ENCODE assay signal across 33 cellular contexts in the genomic region with DNA sequence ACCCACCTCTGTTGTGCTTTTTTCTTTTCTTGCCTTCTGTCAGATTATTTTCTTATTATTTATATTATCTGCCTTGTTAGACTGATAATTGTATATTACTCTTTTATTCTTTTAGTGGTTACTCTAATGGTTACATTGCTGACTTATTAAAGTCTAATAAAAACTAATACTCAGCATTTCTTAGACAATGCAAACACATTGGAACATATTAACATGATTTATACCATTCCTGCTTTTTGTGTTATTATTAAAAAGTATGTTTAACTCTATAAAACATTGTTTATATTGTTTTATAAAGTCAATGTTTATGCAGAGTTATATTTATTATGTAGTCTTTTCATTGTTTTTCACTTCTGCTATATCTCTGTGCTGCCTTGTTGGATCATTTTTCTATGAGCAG.
"Had no signal": no experiment of that assay in that cellular context is flagged by ENCODE, and none has a peak within 500 bp of the region (broad histone marks: within the 10 kb centered on the region; RNA-seq: fewer than 3 reads in every experiment).

No MANE protein-coding gene starts in this region.

- DNase-seq: activated CD4-positive, alpha-beta T cell treated with anti-CD3 and anti-CD28 coated beads for 1 hour; activated CD4-positive, alpha-beta T cell treated with anti-CD3 and anti-CD28 coated beads for 48 hours; activated CD4-positive, alpha-beta T cell treated with anti-CD3 and anti-CD28 coated beads, Interleukin-2, amount 50 U/mL, for 4 hours; activated CD4-positive, CD25-positive, alpha-beta regulatory T cell; activated CD8-positive, alpha-beta T cell treated with anti-CD3 and anti-CD28 coated beads for 36 hours; activated effector memory CD4-positive, alpha-beta T cell treated with anti-CD3 and anti-CD28 coated beads, Interleukin-2, amount 50 U/mL, for 16 hours; activated naive CD4-positive, alpha-beta T cell; activated naive CD8-positive, alpha-beta T cell treated with anti-CD3 and anti-CD28 coated beads, Interleukin-2, amount 10 ng/mL, durations not matched to agents 7 days and 5 days; activated T-cell treated with anti-CD3 and anti-CD28 coated beads, Interleukin-2, amount 50 U/mL, for 1 hour; activated T-cell treated with anti-CD3 and anti-CD28 coated beads, Interleukin-2, amount 50 U/mL, for 72 hours; amygdala; Karpas-422; MG63; NCI-H1048; NCI-H1436 treated with DMSO at 0.1 percent for 48 hours; NCI-H1694 treated with DMSO at 0.1 percent for 48 hours; NCI-H2029; NCI-H345; NCI-H524 treated with DMSO at 0.1 percent for 48 hours; NK-92 treated with Interleukin-12 subunit alpha and Interleukin-12 subunit beta, amount 100 ng/mL, for 24 hours; PC-3; Peyer's patch; SIG-M5; SW 1271; T-helper 1 cell; T-helper 2 cell; T-helper 9 cell; WERI-Rb-1 had no signal

- H3K36me3 ChIP-seq: ascending aorta, cardiac muscle cell, MG63, Peyer's patch, WERI-Rb-1 had no signal

- H3K4me1 ChIP-seq: ascending aorta, Peyer's patch had no signal

- H3K27ac ChIP-seq: ascending aorta, cardiac muscle cell, Peyer's patch, RWPE1, WERI-Rb-1 had no signal

- H3K27me3 ChIP-seq: ascending aorta, cardiac muscle cell, MG63, Peyer's patch had no signal

- H3K9me3 ChIP-seq: ascending aorta, MG63, Peyer's patch had no signal

- ATAC-seq: activated CD8-positive, alpha-beta T cell treated with anti-CD3 and anti-CD28 coated beads for 36 hours; activated T-cell treated with anti-CD3 and anti-CD28 coated beads, Interleukin-2, amount 50 U/mL, for 72 hours; activated T-helper 17 cell treated with anti-CD3 and anti-CD28 coated beads, Interleukin-2, amount 50 U/mL, for 72 hours; PC-3; Right ventricle myocardium inferior had no signal

- H3K4me3 ChIP-seq: ascending aorta, cardiac muscle cell, MG63, Peyer's patch had no signal
